In the genomic region with DNA sequence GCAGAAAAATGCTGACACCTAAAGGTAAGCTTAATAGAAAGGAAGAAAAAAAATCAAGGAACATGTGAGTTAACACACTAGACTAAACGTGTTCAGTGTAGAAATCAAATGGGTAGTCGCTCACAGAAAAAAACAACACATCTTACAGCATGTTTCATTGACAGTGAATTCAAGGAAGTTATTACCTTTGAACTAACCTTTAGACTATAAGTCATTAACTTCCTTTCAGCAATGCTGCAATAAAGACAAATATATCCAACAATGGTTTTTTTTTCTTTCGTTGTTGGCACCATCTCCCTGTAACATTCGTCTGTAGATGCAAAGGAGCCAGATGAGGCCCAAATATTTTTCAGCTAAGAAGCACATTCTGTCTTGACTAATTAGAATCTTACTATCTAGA, we compare ENCODE assay signal across 1 cellular context.
TF ChIP-seq lines count a peak whose summit lies in the region.

No MANE protein-coding gene starts in this region.

TF ChIP-seq in K562, 482 proteins besides CTCF, POLR2A, EP300 and RAD21:
- TF ChIP-seq CBFA2T2 (conservative IDR thresholded peaks at IDR 0.05) (no peak), MNT (conservative IDR thresholded peaks at IDR 0.05) (no peak), EWSR1 (IDR thresholded peaks at IDR 0.05; ENCODE audit: borderline replicate concordance, low read depth, partially characterized antibody) (no peak), FOXJ3 (CRISPR knock-in tag; IDR thresholded peaks at IDR 0.05) (no peak), TAL1 (IDR thresholded peaks at IDR 0.05) (no peak)
